ENCODE assay signal across 8 cellular contexts in the genomic region with DNA sequence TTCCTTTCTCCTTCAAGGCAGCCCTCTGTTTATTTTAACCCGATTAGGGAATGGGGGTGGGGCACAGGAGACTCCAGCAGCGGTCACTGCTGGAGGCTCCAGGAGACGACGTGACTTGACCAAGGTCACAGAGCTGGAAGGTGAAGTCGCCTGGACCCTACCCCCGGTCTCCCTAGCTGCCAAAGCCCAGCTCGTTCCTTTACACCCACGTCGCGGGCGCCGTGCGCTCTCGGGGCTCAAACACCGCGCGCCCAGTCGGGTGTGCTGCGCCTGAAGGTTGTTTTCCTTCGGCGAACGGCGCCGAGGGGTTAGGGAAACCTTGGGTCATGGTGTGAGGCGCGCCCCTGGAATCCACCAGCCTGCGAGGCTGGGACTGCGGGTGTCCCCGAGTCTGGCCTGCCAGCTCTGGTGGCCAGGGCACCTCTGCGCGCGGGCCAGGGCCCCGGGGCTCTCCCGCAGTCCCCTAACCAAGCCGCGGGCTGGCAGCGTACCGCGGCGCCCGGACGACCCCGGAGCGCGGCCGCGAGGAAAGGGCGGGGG. TPM values are rescaled to one million over a fixed set of nuclear protein-coding genes. Genes with fewer than 3 reads are reported as not detected.
DNase-seq lines count a peak whose midpoint lies in the region; ATAC-seq and TF ChIP-seq lines count a peak whose summit lies in the region.

No MANE protein-coding gene starts in this region.

- peak overlapping the region; percentile 42 to 90 (median 80) for H3K4me3 Mint-ChIP-seq in naive B cell

- no peak for DNase-seq in BE2C
- DNase-seq in HAP-1 (ENCODE audit: low spot score in 2 of 2): no peak
- no peak for DNase-seq in ascending aorta (ENCODE audit: low spot score in 2 of 2)
- DNase-seq in naive B cell: no peak
- no peak for DNase-seq in activated effector memory CD4-positive, alpha-beta T cell treated with Interleukin-2 at 50 U/mL for 16 hours
- no peak for DNase-seq in NCI-H1048 (lab: John Stamatoyannopoulos, UW)
- no peak for DNase-seq in GM19240 (ENCODE audit: insufficient read length, low spot score)
- no peak for DNase-seq in NCI-H146 (lab: John Stamatoyannopoulos, UW)

- ATAC-seq in naive B cell (ENCODE audit: low read depth in 2 of 2): no peak

- H3K4me3 ChIP-seq in BE2C (ENCODE audit: low read depth, low read length): peak overlapping the region; percentile 78
- H3K4me3 ChIP-seq in HAP-1: peak overlapping the region; percentile 30
- H3K4me3 ChIP-seq in ascending aorta: peak overlapping the region; percentile 33 to 50

- intact Hi-C loops in ascending aorta (cut with DNase I): no loop called here

- in situ Hi-C loops in HAP-1 (cut with MboI; ENCODE audit: low sequenced_read_pairs): no loop called here

- no peaks in the 10 kb centered on the region for H3K36me3 ChIP-seq in BE2C
- H3K36me3 ChIP-seq in HAP-1 (replicated peaks): no peaks in the 10 kb centered on the region
- no peaks in the 10 kb centered on the region for H3K36me3 ChIP-seq in ascending aorta

- peak overlapping the region in 1 of 6 donors; percentile 56 for H3K27ac Mint-ChIP-seq in naive B cell

- TF ChIP-seq CTCF in BE2C (IDR thresholded peaks at IDR 0.05; ENCODE audit: low read depth, low read length) (no peak), ascending aorta (IDR thresholded peaks at IDR 0.05) (no peak)

- H3K4me1 ChIP-seq in BE2C (peaks cover 14% of the 10 kb centered on the region), HAP-1 (no peaks in the 10 kb centered on the region; the same call in 1 of the 2 replicates), ascending aorta (no peaks in the 10 kb centered on the region)

- peaks cover 54 to 88% (median 85%) of the 10 kb centered on the region in 3 donors for H3K27me3 Mint-ChIP-seq in naive B cell

- peaks cover 0 to 6% (median 0%) of the 10 kb centered on the region in 7 donors for H3K9me3 Mint-ChIP-seq in naive B cell

- H3K27me3 ChIP-seq in BE2C (no peaks in the 10 kb centered on the region), HAP-1 (ENCODE audit: low read depth) (peaks cover 41% of the 10 kb centered on the region), ascending aorta (peaks cover 4% of the 10 kb centered on the region)

- H3K4me1 Mint-ChIP-seq in naive B cell: peaks cover 12 to 22% (median 20%) of the 10 kb centered on the region in 3 donors

- H3K36me3 Mint-ChIP-seq in naive B cell: peaks cover 0 to 5% of the 10 kb centered on the region in 2 donors

- no peak overlapping the region for H3K27ac ChIP-seq in ascending aorta

- H3K9me3 ChIP-seq in BE2C (no peaks in the 10 kb centered on the region), HAP-1 (no peaks in the 10 kb centered on the region), ascending aorta (no peaks in the 10 kb centered on the region)

RNA-seq across cellular contexts. Expression of gene UNC5A, which starts 0.7 kb away (rescaled TPM):
- 44.8 TPM for polyA plus RNA-seq in BE2C (2012; ENCODE audit: insufficient read depth, insufficient read length, low read depth)
- not detected for total RNA-seq in ascending aorta
- polyA plus RNA-seq in naive B cell (ENCODE audit: low read depth in 6 of 6): not detected
